ENCODE assay signal across 9 cellular contexts in the genomic region with DNA sequence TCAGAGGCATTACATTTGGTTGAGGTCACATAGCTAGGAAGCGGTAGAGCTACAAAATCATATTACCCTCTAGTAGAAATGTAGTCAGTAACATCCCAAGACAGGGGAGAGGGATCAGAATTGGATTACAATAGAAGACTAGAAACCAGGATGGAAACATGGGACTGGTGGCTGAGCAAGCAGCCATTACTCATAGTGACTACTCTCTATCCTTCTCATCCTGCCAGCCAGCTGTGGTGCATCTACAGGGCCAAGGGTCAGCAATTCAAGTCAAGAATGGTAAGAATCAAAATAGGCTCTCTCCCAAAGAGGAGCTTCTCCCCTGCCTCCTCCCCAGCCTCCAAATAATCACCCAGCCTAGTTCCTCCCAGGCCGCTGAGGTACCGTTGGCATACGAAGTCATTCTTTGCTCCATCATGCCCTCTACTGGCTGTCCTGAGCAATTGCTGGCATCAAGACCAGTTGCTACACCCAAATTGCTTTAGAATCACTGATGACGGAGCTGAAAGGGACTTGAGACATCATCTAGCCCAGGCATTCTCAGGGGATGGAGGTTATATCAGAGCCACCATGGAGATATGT. TPM values are rescaled to one million over a fixed set of nuclear protein-coding genes. Genes with fewer than 3 reads are reported as not detected.
DNase-seq lines count a peak whose midpoint lies in the region; ATAC-seq and TF ChIP-seq lines count a peak whose summit lies in the region.
"Had no signal": no experiment of that assay in that cellular context is flagged by ENCODE, and none has a peak within 500 bp of the region (broad histone marks: within the 10 kb centered on the region; RNA-seq: fewer than 3 reads in every experiment).

No MANE protein-coding gene starts in this region.

- peak; percentile 53 for TF ChIP-seq RAD21 in IMR-90 (IDR thresholded peaks at IDR 0.05; ENCODE audit: low read length)

- no peak overlapping the region for H2BK120ac ChIP-seq in IMR-90 (ENCODE audit: low read depth, low read length)

- H3K9ac ChIP-seq in IMR-90 (ENCODE audit: low read depth, low read length): no peak overlapping the region

- H3K4ac ChIP-seq in IMR-90 (ENCODE audit: low read depth, low read length): no peak overlapping the region

- H2AFZ ChIP-seq in IMR-90 (replicated peaks; ENCODE audit: low read length, poor library complexity): no peak overlapping the region

- no TSS peak for BruUV-seq in IMR-90 (replicated peaks; lab: Mats Ljungman, UMichigan)

- no peak overlapping the region for H3K23ac ChIP-seq in IMR-90 (ENCODE audit: low read depth, low read length)

- no peak overlapping the region for H2AK5ac ChIP-seq in IMR-90 (ENCODE audit: low read depth, low read length)

- H3K27me3 ChIP-seq in IMR-90 (ENCODE audit: control insufficient read depth, insufficient read depth, low read length) (peaks cover 15% of the 10 kb centered on the region), iPS DF 6.9 (ENCODE audit: control insufficient read depth, insufficient read depth, low read length) (no peaks in the 10 kb centered on the region)

- H2BK15ac ChIP-seq in IMR-90 (ENCODE audit: low read depth, low read length): no peak overlapping the region

- H3K9me3 ChIP-seq in IMR-90 (ENCODE audit: control insufficient read depth, insufficient read depth, low read length) (no peaks in the 10 kb centered on the region), iPS DF 6.9 (ENCODE audit: control insufficient read depth, insufficient read depth, low read length) (no peaks in the 10 kb centered on the region)

- dilution Hi-C loops in IMR-90 (cut with HindIII; ENCODE audit: low sequenced_read_pairs, unreplicated experiment): no loop called here

- TF ChIP-seq POLR2A in IMR-90 (IDR thresholded peaks at IDR 0.05; ENCODE audit: low read depth, low read length): no peak

- no peak overlapping the region for H3K18ac ChIP-seq in IMR-90 (ENCODE audit: low read depth, low read length)

- intact Hi-C loops in IMR-90 (cut with micrococcal nuclease): loop anchor here (5.0 kb wide), 1 partner anchor 1208 kb away; no protein-coding TSS in a partner anchor

- POLR2A ChIA-PET in IMR-90 (lab: Charles Lee; ENCODE audit: unreplicated experiment): no interaction called here

- no peaks in the 10 kb centered on the region for H3K79me1 ChIP-seq in IMR-90 (ENCODE audit: low read depth in 1 of 2, low read length in 2 of 2)

- no peak overlapping the region for H2BK5ac ChIP-seq in IMR-90 (ENCODE audit: low read depth, low read length, poor library complexity, severe bottlenecking)

- H3K4me2 ChIP-seq in IMR-90 (ENCODE audit: low read depth, low read length): no peak overlapping the region

- no peaks in the 10 kb centered on the region for H3K9me1 ChIP-seq in IMR-90 (ENCODE audit: insufficient read depth, low read length)

- no peak overlapping the region for H4K91ac ChIP-seq in IMR-90 (ENCODE audit: insufficient read depth, low read depth, low read length)

- H3K14ac ChIP-seq in IMR-90 (replicated peaks; ENCODE audit: low read depth, low read length): no peak overlapping the region

- ATAC-seq in GM19468 (IDR thresholded peaks at IDR 0.05; ENCODE audit: extremely low read depth, unreplicated experiment) (peak; percentile 64), IMR-90 (ENCODE audit: low read depth) (peak; percentile 78)

- no peak overlapping the region for H3K56ac ChIP-seq in IMR-90 (ENCODE audit: extremely low read depth, insufficient read depth, low read length)

- DNase-seq in DMS153 (lab: John Stamatoyannopoulos, UW) (peak; percentile 12), IMR-90 (peak; percentile 49), RPMI7951 (ENCODE audit: low read depth) (peak; percentile 50), astrocyte of the spinal cord (ENCODE audit: low read depth, low spot score) (peak; percentile 27), iPS DF 6.9 (ENCODE audit: low read depth, low spot score) (peak; percentile 31), NCI-H187 (lab: John Stamatoyannopoulos, UW) (no peak)
- DNase-seq in stimulated activated CD4-positive, alpha-beta T cell treated with anti-CD3 and anti-CD28 coated beads, Interleukin-2, amount 100 ng/mL, for 4 hours (ENCODE audit: low read depth): peak; percentile 9

- WGBS in IMR-90 (ENCODE audit: extremely low coverage in 2 of 2, insufficient read length in 1 of 2), 2 experiments: 0% methylated on average over 2 of the region's 5 CpGs; no CpG with 5 or more reads in 1 of the 2 experiments
- no CpG with 5 or more reads among the region's 5 CpGs for WGBS in iPS DF 6.9 (ENCODE audit: insufficient coverage, insufficient read length)

- no peak overlapping the region for H2BK20ac ChIP-seq in IMR-90 (ENCODE audit: low read depth, low read length)

- H3K27ac ChIP-seq in IMR-90 (ENCODE audit: insufficient read depth, low read length) (no peak overlapping the region), iPS DF 6.9 (ENCODE audit: low read length) (no peak overlapping the region)

- CTCF ChIA-PET in IMR-90 (lab: Yijun Ruan, JAX): interaction anchor here (0.6 to 1.5 kb wide), 4 partner anchors 11 to 715 kb away, joined by 3 to 4 read pairs (median 3); no protein-coding TSS in a partner anchor

- H4K20me1 ChIP-seq in IMR-90 (ENCODE audit: insufficient read depth, low read length): no peaks in the 10 kb centered on the region; the same call in 1 of the 2 replicates

- no peaks in the 10 kb centered on the region for H3K4me1 ChIP-seq in IMR-90 (ENCODE audit: control insufficient read depth, insufficient read depth, low read length)
- no peaks in the 10 kb centered on the region for H3K4me1 ChIP-seq in iPS DF 6.9 (ENCODE audit: control insufficient read depth, insufficient read depth, low read length)

- no peaks in the 10 kb centered on the region for H3K36me3 ChIP-seq in IMR-90 (ENCODE audit: control insufficient read depth, insufficient read depth, low read length)
- no peaks in the 10 kb centered on the region for H3K36me3 ChIP-seq in iPS DF 6.9 (ENCODE audit: control insufficient read depth, insufficient read depth, low read length)

- TF ChIP-seq CTCF in IMR-90 (conservative IDR thresholded peaks at IDR 0.05; ENCODE audit: low read depth, low read length): peak; percentile 59
- peak; percentile 71 for TF ChIP-seq CTCF in astrocyte of the spinal cord (IDR thresholded peaks at IDR 0.05; ENCODE audit: low read depth, low read length)

- in situ Hi-C loops in IMR-90 (cut with MboI; ENCODE audit: low sequenced_read_pairs): no loop called here
- in situ Hi-C loops in astrocyte of the spinal cord (cut with HindIII; ENCODE audit: low sequenced_read_pairs): no loop called here

- peak overlapping the region; percentile 25 for H2AK9ac ChIP-seq in IMR-90 (replicated peaks; ENCODE audit: low read depth, low read length, poor library complexity)

- H4K5ac ChIP-seq in IMR-90 (ENCODE audit: low read depth, low read length): no peak overlapping the region

- H3K4me3 ChIP-seq in IMR-90 (ENCODE audit: insufficient read depth, low read depth, low read length) (no peak overlapping the region), astrocyte of the spinal cord (ENCODE audit: low read depth, low read length) (no peak overlapping the region), iPS DF 6.9 (ENCODE audit: low read length) (no peak overlapping the region)

- H4K8ac ChIP-seq in IMR-90 (ENCODE audit: low read depth in 2 of 2, low read length in 2 of 2): no peak overlapping the region

TF ChIP-seq in IMR-90, 13 proteins besides CTCF, POLR2A, EP300 and RAD21:
- peak; percentile 25; the same call in 1 of the 2 replicates for TF ChIP-seq CEBPB (IDR thresholded peaks at IDR 0.05; ENCODE audit: low read depth, low read length)
- peak; percentile 27; the same call in 1 of the 2 replicates for TF ChIP-seq SMC3 (IDR thresholded peaks at IDR 0.05; ENCODE audit: low read depth, low read length)
- no peak for TF ChIP-seq BHLHE40 (IDR thresholded peaks at IDR 0.05; ENCODE audit: low read depth, low read length)

RNA-seq across cellular contexts. Expression of gene AWAT2, which starts 19.4 kb away (rescaled TPM):
- total RNA-seq in IMR-90 (2012; rRNA removed): under 0.01 TPM in 1 of 2 replicates, not detected in the other
- polyA plus RNA-seq in IMR-90 (2012; rRNA removed): not detected in 2 replicates
- polyA plus RNA-seq in IMR-90 (2012; cell fraction: cytosol; rRNA removed): 0.06 TPM in 1 of 2 replicates, not detected in the other
- 0.08 TPM in 1 of 2 replicates, not detected in the other for polyA plus RNA-seq in IMR-90 (2012; cell fraction: nucleus; rRNA removed; ENCODE audit: low replicate concordance)
- total RNA-seq in RPMI7951 (2014; rRNA removed; shearing (Covaris generic)): not detected in 2 replicates
- total RNA-seq: activated CD8-positive, alpha-beta memory T cell treated with anti-CD3 and anti-CD28 coated beads for 36 hours had no signal

RNA-seq across cellular contexts. Expression of gene OTUD6A, which starts 31.9 kb away (rescaled TPM):
- not detected in 2 replicates for total RNA-seq in IMR-90 (2012; rRNA removed)
- polyA plus RNA-seq in IMR-90 (2012; rRNA removed): not detected in 2 replicates
- not detected in 2 replicates for polyA plus RNA-seq in IMR-90 (2012; cell fraction: cytosol; rRNA removed)
- polyA plus RNA-seq in IMR-90 (2012; cell fraction: nucleus; rRNA removed; ENCODE audit: low replicate concordance): not detected in 2 replicates
- total RNA-seq in RPMI7951 (2014; rRNA removed; shearing (Covaris generic)): not detected in 2 replicates
- total RNA-seq: activated CD8-positive, alpha-beta memory T cell treated with anti-CD3 and anti-CD28 coated beads for 36 hours had no signal

Comparison
In these comparisons a context has a peak if more than half of its experiments do, and no peak if none do; other contexts are left out.
1. DNase-seq: peak in DMS153 (single experiment), IMR-90 (single experiment), RPMI7951 (single experiment), astrocyte of the spinal cord (single experiment), iPS DF 6.9 (single experiment) and stimulated activated CD4-positive, alpha-beta T cell treated with anti-CD3 and anti-CD28 coated beads, Interleukin-2, amount 100 ng/mL, for 4 hours (single experiment); none in NCI-H187 (0 of 2).